Comparison of ENCODE assay signal across 1 cellular context in genomic region chr18:35179906-35180305, GRCh38.
A peak's percentile ranks its signal among the peaks of the same experiment; 100 is the strongest.
TF ChIP-seq lines count a peak whose summit lies in the region.

No MANE protein-coding gene starts in this region.

TF ChIP-seq in HepG2, 621 proteins besides CTCF, POLR2A, EP300 and RAD21 (continued from another document and continues in another):
- TF ChIP-seq ZNF142 (CRISPR knock-in tag; IDR thresholded peaks at IDR 0.05), result no peak
- TF ChIP-seq ZNF781 (CRISPR knock-in tag; IDR thresholded peaks at IDR 0.05; ENCODE audit: borderline replicate concordance, not compliant biosample characterization), result no peak
- no peak for TF ChIP-seq ZNF605 (CRISPR knock-in tag; IDR thresholded peaks at IDR 0.05)
- no peak for TF ChIP-seq ADNP (CRISPR knock-in tag; IDR thresholded peaks at IDR 0.05)
- no peak for TF ChIP-seq ZNF589 (CRISPR knock-in tag; conservative IDR thresholded peaks at IDR 0.05)
- TF ChIP-seq ZNF780A (CRISPR knock-in tag; IDR thresholded peaks at IDR 0.05), result no peak
- no peak; the same call in 1 of the 2 replicates for TF ChIP-seq ARID5B (CRISPR knock-in tag; IDR thresholded peaks at IDR 0.05)
- no peak for TF ChIP-seq ZXDC (CRISPR knock-in tag; IDR thresholded peaks at IDR 0.05)
- TF ChIP-seq ZNF12 (CRISPR knock-in tag; IDR thresholded peaks at IDR 0.05), result no peak
- TF ChIP-seq PRPF4 (IDR thresholded peaks at IDR 0.05; ENCODE audit: low read depth, low read length, poor library complexity, severe bottlenecking), result no peak
- no peak for TF ChIP-seq ISL2 (CRISPR knock-in tag; IDR thresholded peaks at IDR 0.05)
- TF ChIP-seq ZNF460 (CRISPR knock-in tag; IDR thresholded peaks at IDR 0.05; ENCODE audit: borderline replicate concordance), result no peak
- no peak for TF ChIP-seq CSRNP2 (CRISPR knock-in tag; conservative IDR thresholded peaks at IDR 0.05; ENCODE audit: low read depth)
- 0 out of 2 replicates have a peak, but pooled peaks have one; percentile 12 for TF ChIP-seq FOSL2 (CRISPR knock-in tag; IDR thresholded peaks at IDR 0.05)
- TF ChIP-seq BATF2 (CRISPR knock-in tag; IDR thresholded peaks at IDR 0.05), result no peak
- no peak for TF ChIP-seq ZSCAN12 (CRISPR knock-in tag; IDR thresholded peaks at IDR 0.05)
- TF ChIP-seq ZBTB43 (CRISPR knock-in tag; conservative IDR thresholded peaks at IDR 0.05), result no peak
- no peak for TF ChIP-seq PCBP2 (optimal IDR thresholded peaks at IDR 0.05; ENCODE audit: low read depth, low read length, poor library complexity, severe bottlenecking)
- TF ChIP-seq SIN3B (IDR thresholded peaks at IDR 0.05; ENCODE audit: low read length), result no peak
- 0 out of 2 replicates have a peak, but pooled peaks have one; percentile 13 for TF ChIP-seq SAP130 (CRISPR knock-in tag; IDR thresholded peaks at IDR 0.05; ENCODE audit: low read depth)
- peak; percentile 53 for TF ChIP-seq ELF1 (CRISPR knock-in tag; IDR thresholded peaks at IDR 0.05)
- TF ChIP-seq POGZ (CRISPR knock-in tag; IDR thresholded peaks at IDR 0.05), result peak; percentile 56; the same call in 1 of the 2 replicates
- no peak for TF ChIP-seq PLRG1 (conservative IDR thresholded peaks at IDR 0.05)
- TF ChIP-seq PRMT3 (CRISPR knock-in tag; IDR thresholded peaks at IDR 0.05; ENCODE audit: borderline replicate concordance, low read depth), result no peak
- TF ChIP-seq CERS6 (CRISPR knock-in tag; IDR thresholded peaks at IDR 0.05), result no peak
- no peak for TF ChIP-seq DRAP1 (CRISPR knock-in tag; IDR thresholded peaks at IDR 0.05)
- no peak for TF ChIP-seq CEBPG (CRISPR knock-in tag; IDR thresholded peaks at IDR 0.05)
- no peak for TF ChIP-seq ZNF234 (CRISPR knock-in tag; conservative IDR thresholded peaks at IDR 0.05)
- TF ChIP-seq ELF3 (CRISPR knock-in tag; IDR thresholded peaks at IDR 0.05), result no peak
- TF ChIP-seq THRA (CRISPR knock-in tag; IDR thresholded peaks at IDR 0.05; ENCODE audit: borderline replicate concordance), result no peak
- TF ChIP-seq IRF2 (CRISPR knock-in tag; IDR thresholded peaks at IDR 0.05), result no peak
- no peak for TF ChIP-seq ZNF543 (CRISPR knock-in tag; IDR thresholded peaks at IDR 0.05)
- no peak for TF ChIP-seq FOXC1 (CRISPR knock-in tag; IDR thresholded peaks at IDR 0.05; ENCODE audit: borderline replicate concordance)
- no peak for TF ChIP-seq JUND (CRISPR knock-in tag; IDR thresholded peaks at IDR 0.05)
- peak; percentile 78; the same call in 1 of the 2 replicates for TF ChIP-seq HOMEZ (CRISPR knock-in tag; IDR thresholded peaks at IDR 0.05; ENCODE audit: low read depth)
- TF ChIP-seq DNMT1 (CRISPR knock-in tag; IDR thresholded peaks at IDR 0.05), result no peak
- peak; percentile 79 for TF ChIP-seq ZMYM4 (CRISPR knock-in tag; IDR thresholded peaks at IDR 0.05)
- peak; percentile 21; the same call in 1 of the 2 replicates for TF ChIP-seq NCOA2 (CRISPR knock-in tag; IDR thresholded peaks at IDR 0.05)
